ENCODE assay signal across 1 cellular context in genomic region chrX:130098202-130098552, GRCh38.
TF ChIP-seq lines count a peak whose summit lies in the region.

No MANE protein-coding gene starts in this region.

TF ChIP-seq in WTC11, 78 proteins besides CTCF, POLR2A, EP300 and RAD21 (continued from another document):
- no peak for TF ChIP-seq STAT6 (CRISPR knock-in tag; conservative IDR thresholded peaks at IDR 0.05; ENCODE audit: low read depth)
